ENCODE assay signal across 1 cellular context in the genomic region with DNA sequence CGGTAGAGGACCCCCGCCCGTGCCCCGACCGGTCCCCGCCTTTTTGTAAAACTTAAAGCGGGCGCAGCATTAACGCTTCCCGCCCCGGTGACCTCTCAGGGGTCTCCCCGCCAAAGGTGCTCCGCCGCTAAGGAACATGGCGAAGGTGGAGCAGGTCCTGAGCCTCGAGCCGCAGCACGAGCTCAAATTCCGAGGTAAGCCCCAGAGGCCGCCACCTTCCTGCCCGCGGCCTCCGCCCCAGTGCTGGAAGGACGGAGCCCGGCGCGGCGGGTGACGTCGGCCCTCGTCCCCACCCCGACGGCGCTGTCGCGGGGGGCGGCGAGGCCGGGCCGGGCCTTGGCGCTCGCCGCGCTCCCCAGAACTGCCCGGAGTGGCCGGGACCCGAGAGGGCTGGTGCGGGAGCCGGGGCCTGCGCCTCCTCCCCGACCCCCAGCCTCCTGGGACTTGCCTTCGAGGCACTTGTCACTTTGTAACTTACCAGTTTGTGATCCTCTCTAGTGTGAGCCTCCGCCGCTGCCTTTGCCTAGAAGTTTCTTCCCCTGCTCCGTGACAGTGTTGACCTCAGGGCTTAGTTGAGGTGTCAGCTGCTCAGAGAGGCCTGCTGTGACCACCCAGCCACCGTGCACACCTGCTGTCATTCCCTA.
TF ChIP-seq lines count a peak whose summit lies in the region.

No MANE protein-coding gene starts in this region.

TF ChIP-seq in K562, 482 proteins besides CTCF, POLR2A, EP300 and RAD21 (continued from another document and continues in another):
- TF ChIP-seq, protein P1, sequence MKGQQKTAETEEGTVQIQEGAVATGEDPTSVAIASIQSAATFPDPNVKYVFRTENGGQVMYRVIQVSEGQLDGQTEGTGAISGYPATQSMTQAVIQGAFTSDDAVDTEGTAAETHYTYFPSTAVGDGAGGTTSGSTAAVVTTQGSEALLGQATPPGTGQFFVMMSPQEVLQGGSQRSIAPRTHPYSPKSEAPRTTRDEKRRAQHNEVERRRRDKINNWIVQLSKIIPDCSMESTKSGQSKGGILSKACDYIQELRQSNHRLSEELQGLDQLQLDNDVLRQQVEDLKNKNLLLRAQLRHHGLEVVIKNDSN (CRISPR knock-in tag; IDR thresholded peaks at IDR 0.05) = peak; percentile 21; the same call in 1 of the 2 replicates
- TF ChIP-seq GTF2A2 (tag; IDR thresholded peaks at IDR 0.05) = no peak
- TF ChIP-seq POLR3A (IDR thresholded peaks at IDR 0.05; ENCODE audit: borderline replicate concordance, extremely low read depth, insufficient read depth, insufficient read length) = no peak
- no peak for TF ChIP-seq JUN (IDR thresholded peaks at IDR 0.05; ENCODE audit: borderline replicate concordance, low read depth, low read length)
- TF ChIP-seq JUN (CRISPR knock-in tag; IDR thresholded peaks at IDR 0.05; ENCODE audit: borderline replicate concordance) = 0 out of 2 replicates have a peak, but pooled peaks have one; percentile 14
- TF ChIP-seq WHSC1 (IDR thresholded peaks at IDR 0.05; ENCODE audit: low read length) = no peak
- no peak; the same call in 1 of the 2 replicates for TF ChIP-seq LCOR (CRISPR knock-in tag; IDR thresholded peaks at IDR 0.05)
- no peak for TF ChIP-seq KLF1 (tag; IDR thresholded peaks at IDR 0.05)
- TF ChIP-seq ZNF778 (CRISPR knock-in tag; IDR thresholded peaks at IDR 0.05) = no peak
- TF ChIP-seq L3MBTL2 (IDR thresholded peaks at IDR 0.05) = peak; percentile 82
- no peak for TF ChIP-seq HOXB6 (CRISPR knock-in tag; IDR thresholded peaks at IDR 0.05; ENCODE audit: borderline replicate concordance)
- TF ChIP-seq RFX7 (CRISPR knock-in tag; IDR thresholded peaks at IDR 0.05) = no peak
- no peak for TF ChIP-seq RUNX1 (IDR thresholded peaks at IDR 0.05; ENCODE audit: low read depth)
- TF ChIP-seq EGR1 (conservative IDR thresholded peaks at IDR 0.05) = no peak
- TF ChIP-seq NFYB (IDR thresholded peaks at IDR 0.05; ENCODE audit: extremely low read depth, insufficient read length) = no peak
- no peak for TF ChIP-seq DNMT1 (IDR thresholded peaks at IDR 0.05)
- TF ChIP-seq IRF2 (CRISPR knock-in tag; IDR thresholded peaks at IDR 0.05) = no peak
- no peak for TF ChIP-seq GTF2F1 (IDR thresholded peaks at IDR 0.05; ENCODE audit: low read depth, low read length)
- no peak for TF ChIP-seq TAF9B (IDR thresholded peaks at IDR 0.05; ENCODE audit: partially characterized antibody)
- no peak; the same call in 1 of the 2 replicates for TF ChIP-seq RB1 (IDR thresholded peaks at IDR 0.05; ENCODE audit: low read depth)
- no peak for TF ChIP-seq KDM2B (CRISPR knock-in tag; IDR thresholded peaks at IDR 0.05)
- no peak for TF ChIP-seq ZNF586 (CRISPR knock-in tag; conservative IDR thresholded peaks at IDR 0.05)
- no peak for TF ChIP-seq MAFK (IDR thresholded peaks at IDR 0.05; ENCODE audit: low read length)
- TF ChIP-seq PYGO2 (tag; IDR thresholded peaks at IDR 0.05) = no peak
- TF ChIP-seq, protein P2, sequence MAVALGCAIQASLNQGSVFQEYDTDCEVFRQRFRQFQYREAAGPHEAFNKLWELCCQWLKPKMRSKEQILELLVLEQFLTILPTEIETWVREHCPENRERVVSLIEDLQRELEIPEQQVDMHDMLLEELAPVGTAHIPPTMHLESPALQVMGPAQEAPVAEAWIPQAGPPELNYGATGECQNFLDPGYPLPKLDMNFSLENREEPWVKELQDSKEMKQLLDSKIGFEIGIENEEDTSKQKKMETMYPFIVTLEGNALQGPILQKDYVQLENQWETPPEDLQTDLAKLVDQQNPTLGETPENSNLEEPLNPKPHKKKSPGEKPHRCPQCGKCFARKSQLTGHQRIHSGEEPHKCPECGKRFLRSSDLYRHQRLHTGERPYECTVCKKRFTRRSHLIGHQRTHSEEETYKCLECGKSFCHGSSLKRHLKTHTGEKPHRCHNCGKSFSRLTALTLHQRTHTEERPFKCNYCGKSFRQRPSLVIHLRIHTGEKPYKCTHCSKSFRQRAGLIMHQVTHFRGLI (CRISPR knock-in tag; IDR thresholded peaks at IDR 0.05) = no peak
- TF ChIP-seq ZNF644 (tag; IDR thresholded peaks at IDR 0.05; ENCODE audit: low read depth) = no peak
- TF ChIP-seq, protein P3, sequence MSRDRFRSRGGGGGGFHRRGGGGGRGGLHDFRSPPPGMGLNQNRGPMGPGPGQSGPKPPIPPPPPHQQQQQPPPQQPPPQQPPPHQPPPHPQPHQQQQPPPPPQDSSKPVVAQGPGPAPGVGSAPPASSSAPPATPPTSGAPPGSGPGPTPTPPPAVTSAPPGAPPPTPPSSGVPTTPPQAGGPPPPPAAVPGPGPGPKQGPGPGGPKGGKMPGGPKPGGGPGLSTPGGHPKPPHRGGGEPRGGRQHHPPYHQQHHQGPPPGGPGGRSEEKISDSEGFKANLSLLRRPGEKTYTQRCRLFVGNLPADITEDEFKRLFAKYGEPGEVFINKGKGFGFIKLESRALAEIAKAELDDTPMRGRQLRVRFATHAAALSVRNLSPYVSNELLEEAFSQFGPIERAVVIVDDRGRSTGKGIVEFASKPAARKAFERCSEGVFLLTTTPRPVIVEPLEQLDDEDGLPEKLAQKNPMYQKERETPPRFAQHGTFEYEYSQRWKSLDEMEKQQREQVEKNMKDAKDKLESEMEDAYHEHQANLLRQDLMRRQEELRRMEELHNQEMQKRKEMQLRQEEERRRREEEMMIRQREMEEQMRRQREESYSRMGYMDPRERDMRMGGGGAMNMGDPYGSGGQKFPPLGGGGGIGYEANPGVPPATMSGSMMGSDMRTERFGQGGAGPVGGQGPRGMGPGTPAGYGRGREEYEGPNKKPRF (IDR thresholded peaks at IDR 0.05; ENCODE audit: low read depth, low read length) = no peak
- TF ChIP-seq, protein P4, sequence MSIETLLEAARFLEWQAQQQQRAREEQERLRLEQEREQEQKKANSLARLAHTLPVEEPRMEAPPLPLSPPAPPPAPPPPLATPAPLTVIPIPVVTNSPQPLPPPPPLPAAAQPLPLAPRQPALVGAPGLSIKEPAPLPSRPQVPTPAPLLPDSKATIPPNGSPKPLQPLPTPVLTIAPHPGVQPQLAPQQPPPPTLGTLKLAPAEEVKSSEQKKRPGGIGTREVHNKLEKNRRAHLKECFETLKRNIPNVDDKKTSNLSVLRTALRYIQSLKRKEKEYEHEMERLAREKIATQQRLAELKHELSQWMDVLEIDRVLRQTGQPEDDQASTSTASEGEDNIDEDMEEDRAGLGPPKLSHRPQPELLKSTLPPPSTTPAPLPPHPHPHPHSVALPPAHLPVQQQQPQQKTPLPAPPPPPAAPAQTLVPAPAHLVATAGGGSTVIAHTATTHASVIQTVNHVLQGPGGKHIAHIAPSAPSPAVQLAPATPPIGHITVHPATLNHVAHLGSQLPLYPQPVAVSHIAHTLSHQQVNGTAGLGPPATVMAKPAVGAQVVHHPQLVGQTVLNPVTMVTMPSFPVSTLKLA (conservative IDR thresholded peaks at IDR 0.05) = no peak; a peak in 3 of 4 replicates
- TF ChIP-seq, protein P5, sequence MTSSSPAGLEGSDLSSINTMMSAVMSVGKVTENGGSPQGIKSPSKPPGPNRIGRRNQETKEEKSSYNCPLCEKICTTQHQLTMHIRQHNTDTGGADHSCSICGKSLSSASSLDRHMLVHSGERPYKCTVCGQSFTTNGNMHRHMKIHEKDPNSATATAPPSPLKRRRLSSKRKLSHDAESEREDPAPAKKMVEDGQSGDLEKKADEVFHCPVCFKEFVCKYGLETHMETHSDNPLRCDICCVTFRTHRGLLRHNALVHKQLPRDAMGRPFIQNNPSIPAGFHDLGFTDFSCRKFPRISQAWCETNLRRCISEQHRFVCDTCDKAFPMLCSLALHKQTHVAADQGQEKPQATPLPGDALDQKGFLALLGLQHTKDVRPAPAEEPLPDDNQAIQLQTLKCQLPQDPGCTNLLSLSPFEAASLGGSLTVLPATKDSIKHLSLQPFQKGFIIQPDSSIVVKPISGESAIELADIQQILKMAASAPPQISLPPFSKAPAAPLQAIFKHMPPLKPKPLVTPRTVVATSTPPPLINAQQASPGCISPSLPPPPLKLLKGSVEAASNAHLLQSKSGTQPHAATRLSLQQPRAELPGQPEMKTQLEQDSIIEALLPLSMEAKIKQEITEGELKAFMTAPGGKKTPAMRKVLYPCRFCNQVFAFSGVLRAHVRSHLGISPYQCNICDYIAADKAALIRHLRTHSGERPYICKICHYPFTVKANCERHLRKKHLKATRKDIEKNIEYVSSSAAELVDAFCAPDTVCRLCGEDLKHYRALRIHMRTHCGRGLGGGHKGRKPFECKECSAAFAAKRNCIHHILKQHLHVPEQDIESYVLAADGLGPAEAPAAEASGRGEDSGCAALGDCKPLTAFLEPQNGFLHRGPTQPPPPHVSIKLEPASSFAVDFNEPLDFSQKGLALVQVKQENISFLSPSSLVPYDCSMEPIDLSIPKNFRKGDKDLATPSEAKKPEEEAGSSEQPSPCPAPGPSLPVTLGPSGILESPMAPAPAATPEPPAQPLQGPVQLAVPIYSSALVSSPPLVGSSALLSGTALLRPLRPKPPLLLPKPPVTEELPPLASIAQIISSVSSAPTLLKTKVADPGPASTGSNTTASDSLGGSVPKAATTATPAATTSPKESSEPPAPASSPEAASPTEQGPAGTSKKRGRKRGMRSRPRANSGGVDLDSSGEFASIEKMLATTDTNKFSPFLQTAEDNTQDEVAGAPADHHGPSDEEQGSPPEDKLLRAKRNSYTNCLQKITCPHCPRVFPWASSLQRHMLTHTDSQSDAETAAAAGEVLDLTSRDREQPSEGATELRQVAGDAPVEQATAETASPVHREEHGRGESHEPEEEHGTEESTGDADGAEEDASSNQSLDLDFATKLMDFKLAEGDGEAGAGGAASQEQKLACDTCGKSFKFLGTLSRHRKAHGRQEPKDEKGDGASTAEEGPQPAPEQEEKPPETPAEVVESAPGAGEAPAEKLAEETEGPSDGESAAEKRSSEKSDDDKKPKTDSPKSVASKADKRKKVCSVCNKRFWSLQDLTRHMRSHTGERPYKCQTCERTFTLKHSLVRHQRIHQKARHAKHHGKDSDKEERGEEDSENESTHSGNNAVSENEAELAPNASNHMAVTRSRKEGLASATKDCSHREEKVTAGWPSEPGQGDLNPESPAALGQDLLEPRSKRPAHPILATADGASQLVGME (CRISPR knock-in tag; IDR thresholded peaks at IDR 0.05) = no peak
- TF ChIP-seq, protein P6, sequence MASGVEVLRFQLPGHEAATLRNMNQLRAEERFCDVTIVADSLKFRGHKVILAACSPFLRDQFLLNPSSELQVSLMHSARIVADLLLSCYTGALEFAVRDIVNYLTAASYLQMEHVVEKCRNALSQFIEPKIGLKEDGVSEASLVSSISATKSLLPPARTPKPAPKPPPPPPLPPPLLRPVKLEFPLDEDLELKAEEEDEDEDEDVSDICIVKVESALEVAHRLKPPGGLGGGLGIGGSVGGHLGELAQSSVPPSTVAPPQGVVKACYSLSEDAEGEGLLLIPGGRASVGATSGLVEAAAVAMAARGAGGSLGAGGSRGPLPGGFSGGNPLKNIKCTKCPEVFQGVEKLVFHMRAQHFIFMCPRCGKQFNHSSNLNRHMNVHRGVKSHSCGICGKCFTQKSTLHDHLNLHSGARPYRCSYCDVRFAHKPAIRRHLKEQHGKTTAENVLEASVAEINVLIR (CRISPR knock-in tag; IDR thresholded peaks at IDR 0.05) = no peak
- TF ChIP-seq BDP1 (IDR thresholded peaks at IDR 0.05; ENCODE audit: insufficient read depth, insufficient read length) = no peak
- TF ChIP-seq ZBTB8A (IDR thresholded peaks at IDR 0.05; ENCODE audit: partially characterized antibody) = no peak
- TF ChIP-seq, protein P7, sequence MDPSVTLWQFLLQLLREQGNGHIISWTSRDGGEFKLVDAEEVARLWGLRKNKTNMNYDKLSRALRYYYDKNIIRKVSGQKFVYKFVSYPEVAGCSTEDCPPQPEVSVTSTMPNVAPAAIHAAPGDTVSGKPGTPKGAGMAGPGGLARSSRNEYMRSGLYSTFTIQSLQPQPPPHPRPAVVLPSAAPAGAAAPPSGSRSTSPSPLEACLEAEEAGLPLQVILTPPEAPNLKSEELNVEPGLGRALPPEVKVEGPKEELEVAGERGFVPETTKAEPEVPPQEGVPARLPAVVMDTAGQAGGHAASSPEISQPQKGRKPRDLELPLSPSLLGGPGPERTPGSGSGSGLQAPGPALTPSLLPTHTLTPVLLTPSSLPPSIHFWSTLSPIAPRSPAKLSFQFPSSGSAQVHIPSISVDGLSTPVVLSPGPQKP (CRISPR knock-in tag; IDR thresholded peaks at IDR 0.05) = no peak
- no peak for TF ChIP-seq KAT2B (IDR thresholded peaks at IDR 0.05; ENCODE audit: low read depth, low read length)
- TF ChIP-seq ZNF3 (CRISPR knock-in tag; IDR thresholded peaks at IDR 0.05) = no peak
- no peak for TF ChIP-seq BCL6 (CRISPR knock-in tag; IDR thresholded peaks at IDR 0.05)
- TF ChIP-seq, protein P8, sequence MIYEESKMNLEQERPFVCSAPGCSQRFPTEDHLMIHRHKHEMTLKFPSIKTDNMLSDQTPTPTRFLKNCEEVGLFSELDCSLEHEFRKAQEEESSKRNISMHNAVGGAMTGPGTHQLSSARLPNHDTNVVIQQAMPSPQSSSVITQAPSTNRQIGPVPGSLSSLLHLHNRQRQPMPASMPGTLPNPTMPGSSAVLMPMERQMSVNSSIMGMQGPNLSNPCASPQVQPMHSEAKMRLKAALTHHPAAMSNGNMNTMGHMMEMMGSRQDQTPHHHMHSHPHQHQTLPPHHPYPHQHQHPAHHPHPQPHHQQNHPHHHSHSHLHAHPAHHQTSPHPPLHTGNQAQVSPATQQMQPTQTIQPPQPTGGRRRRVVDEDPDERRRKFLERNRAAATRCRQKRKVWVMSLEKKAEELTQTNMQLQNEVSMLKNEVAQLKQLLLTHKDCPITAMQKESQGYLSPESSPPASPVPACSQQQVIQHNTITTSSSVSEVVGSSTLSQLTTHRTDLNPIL (CRISPR knock-in tag; IDR thresholded peaks at IDR 0.05) = no peak
- TF ChIP-seq, protein P9, sequence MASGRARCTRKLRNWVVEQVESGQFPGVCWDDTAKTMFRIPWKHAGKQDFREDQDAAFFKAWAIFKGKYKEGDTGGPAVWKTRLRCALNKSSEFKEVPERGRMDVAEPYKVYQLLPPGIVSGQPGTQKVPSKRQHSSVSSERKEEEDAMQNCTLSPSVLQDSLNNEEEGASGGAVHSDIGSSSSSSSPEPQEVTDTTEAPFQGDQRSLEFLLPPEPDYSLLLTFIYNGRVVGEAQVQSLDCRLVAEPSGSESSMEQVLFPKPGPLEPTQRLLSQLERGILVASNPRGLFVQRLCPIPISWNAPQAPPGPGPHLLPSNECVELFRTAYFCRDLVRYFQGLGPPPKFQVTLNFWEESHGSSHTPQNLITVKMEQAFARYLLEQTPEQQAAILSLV (tag; IDR thresholded peaks at IDR 0.05) = no peak
- TF ChIP-seq MIER1 (IDR thresholded peaks at IDR 0.05; ENCODE audit: low read depth) = no peak
- no peak for TF ChIP-seq JUNB (CRISPR knock-in tag; conservative IDR thresholded peaks at IDR 0.05)
- TF ChIP-seq, protein P10, sequence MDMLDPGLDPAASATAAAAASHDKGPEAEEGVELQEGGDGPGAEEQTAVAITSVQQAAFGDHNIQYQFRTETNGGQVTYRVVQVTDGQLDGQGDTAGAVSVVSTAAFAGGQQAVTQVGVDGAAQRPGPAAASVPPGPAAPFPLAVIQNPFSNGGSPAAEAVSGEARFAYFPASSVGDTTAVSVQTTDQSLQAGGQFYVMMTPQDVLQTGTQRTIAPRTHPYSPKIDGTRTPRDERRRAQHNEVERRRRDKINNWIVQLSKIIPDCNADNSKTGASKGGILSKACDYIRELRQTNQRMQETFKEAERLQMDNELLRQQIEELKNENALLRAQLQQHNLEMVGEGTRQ (CRISPR knock-in tag; IDR thresholded peaks at IDR 0.05) = peak; percentile 17; the same call in 1 of the 2 replicates
